Comparison of ENCODE assay signal across 1 cellular context in the genomic region with DNA sequence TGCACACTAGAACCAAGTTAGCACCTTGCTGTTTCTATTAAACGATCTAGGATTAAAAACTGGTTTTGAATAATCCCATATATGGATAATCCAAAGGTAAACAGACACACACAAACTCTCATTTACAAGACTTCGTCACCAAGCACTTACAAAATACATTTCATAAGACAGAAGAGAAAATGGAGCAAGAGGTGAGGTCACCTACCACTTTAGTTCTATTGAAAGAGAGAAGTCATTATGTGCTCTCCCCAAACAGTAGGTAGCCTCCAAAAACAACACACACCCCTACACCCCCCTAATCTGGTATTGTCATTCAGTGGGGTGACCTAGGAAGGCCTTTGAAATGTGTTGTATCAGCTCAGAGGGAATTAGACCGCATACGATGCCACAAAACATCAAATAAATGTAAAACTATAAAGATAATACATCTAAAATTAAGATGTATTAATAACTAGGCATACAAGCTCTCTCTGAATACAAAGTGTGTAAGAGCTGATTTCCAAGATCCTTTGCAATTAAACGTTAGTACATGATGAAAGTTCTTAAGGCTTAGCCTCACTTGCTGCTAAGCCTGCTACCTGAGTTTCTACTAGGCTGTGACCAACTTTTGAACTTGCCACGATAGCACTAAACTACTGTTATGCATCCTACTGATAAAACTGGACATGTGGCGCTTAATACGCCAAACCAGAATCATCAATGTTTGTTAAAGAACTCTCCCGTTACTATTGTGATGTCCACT.
TF ChIP-seq lines count a peak whose summit lies in the region.

No MANE protein-coding gene starts in this region.

TF ChIP-seq in GM12878, 131 proteins besides CTCF, POLR2A, EP300 and RAD21 (continued from another document):
- TF ChIP-seq, protein P1, sequence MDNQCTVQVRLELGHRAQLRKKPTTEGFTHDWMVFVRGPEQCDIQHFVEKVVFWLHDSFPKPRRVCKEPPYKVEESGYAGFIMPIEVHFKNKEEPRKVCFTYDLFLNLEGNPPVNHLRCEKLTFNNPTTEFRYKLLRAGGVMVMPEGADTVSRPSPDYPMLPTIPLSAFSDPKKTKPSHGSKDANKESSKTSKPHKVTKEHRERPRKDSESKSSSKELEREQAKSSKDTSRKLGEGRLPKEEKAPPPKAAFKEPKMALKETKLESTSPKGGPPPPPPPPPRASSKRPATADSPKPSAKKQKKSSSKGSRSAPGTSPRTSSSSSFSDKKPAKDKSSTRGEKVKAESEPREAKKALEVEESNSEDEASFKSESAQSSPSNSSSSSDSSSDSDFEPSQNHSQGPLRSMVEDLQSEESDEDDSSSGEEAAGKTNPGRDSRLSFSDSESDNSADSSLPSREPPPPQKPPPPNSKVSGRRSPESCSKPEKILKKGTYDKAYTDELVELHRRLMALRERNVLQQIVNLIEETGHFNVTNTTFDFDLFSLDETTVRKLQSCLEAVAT (IDR thresholded peaks at IDR 0.05): no peak
- TF ChIP-seq CHD2 (IDR thresholded peaks at IDR 0.05; ENCODE audit: borderline replicate concordance, low read depth, low read length): no peak
- TF ChIP-seq IKZF2 (IDR thresholded peaks at IDR 0.05): no peak
- TF ChIP-seq CREB1 (IDR thresholded peaks at IDR 0.05; ENCODE audit: low read depth): peak; percentile 30; the same call in 1 of the 2 replicates
- TF ChIP-seq MTA3 (IDR thresholded peaks at IDR 0.05; ENCODE audit: borderline replicate concordance, low read length): no peak
- no peak for TF ChIP-seq ZBED1 (IDR thresholded peaks at IDR 0.05; ENCODE audit: borderline replicate concordance)
- TF ChIP-seq, protein P2, sequence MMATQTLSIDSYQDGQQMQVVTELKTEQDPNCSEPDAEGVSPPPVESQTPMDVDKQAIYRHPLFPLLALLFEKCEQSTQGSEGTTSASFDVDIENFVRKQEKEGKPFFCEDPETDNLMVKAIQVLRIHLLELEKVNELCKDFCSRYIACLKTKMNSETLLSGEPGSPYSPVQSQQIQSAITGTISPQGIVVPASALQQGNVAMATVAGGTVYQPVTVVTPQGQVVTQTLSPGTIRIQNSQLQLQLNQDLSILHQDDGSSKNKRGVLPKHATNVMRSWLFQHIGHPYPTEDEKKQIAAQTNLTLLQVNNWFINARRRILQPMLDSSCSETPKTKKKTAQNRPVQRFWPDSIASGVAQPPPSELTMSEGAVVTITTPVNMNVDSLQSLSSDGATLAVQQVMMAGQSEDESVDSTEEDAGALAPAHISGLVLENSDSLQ (IDR thresholded peaks at IDR 0.05): no peak
- no peak for TF ChIP-seq TBL1XR1 (IDR thresholded peaks at IDR 0.05; ENCODE audit: low read depth, low read length)
- no peak for TF ChIP-seq KAT2A (conservative IDR thresholded peaks at IDR 0.05; ENCODE audit: control insufficient read depth, low read depth, low read length)
- no peak for TF ChIP-seq SPI1 (IDR thresholded peaks at IDR 0.05; ENCODE audit: borderline replicate concordance, insufficient read depth, low read depth, low read length)
- TF ChIP-seq IKZF1 (conservative IDR thresholded peaks at IDR 0.05): no peak
- TF ChIP-seq JUNB (IDR thresholded peaks at IDR 0.05): peak; percentile 10; the same call in 1 of the 2 replicates
- peak; percentile 45; the same call in 1 of the 2 replicates for TF ChIP-seq ATF7 (IDR thresholded peaks at IDR 0.05; ENCODE audit: low read depth)
- no peak for TF ChIP-seq LARP7 (IDR thresholded peaks at IDR 0.05)
- TF ChIP-seq BMI1 (IDR thresholded peaks at IDR 0.05; ENCODE audit: borderline replicate concordance): no peak
- TF ChIP-seq, protein P3, sequence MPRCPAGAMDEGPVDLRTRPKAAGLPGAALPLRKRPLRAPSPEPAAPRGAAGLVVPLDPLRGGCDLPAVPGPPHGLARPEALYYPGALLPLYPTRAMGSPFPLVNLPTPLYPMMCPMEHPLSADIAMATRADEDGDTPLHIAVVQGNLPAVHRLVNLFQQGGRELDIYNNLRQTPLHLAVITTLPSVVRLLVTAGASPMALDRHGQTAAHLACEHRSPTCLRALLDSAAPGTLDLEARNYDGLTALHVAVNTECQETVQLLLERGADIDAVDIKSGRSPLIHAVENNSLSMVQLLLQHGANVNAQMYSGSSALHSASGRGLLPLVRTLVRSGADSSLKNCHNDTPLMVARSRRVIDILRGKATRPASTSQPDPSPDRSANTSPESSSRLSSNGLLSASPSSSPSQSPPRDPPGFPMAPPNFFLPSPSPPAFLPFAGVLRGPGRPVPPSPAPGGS (IDR thresholded peaks at IDR 0.05; ENCODE audit: borderline replicate concordance, insufficient read depth, low read depth, low read length, poor library complexity, severe bottlenecking): no peak
- TF ChIP-seq NR2C1 (IDR thresholded peaks at IDR 0.05): no peak
- no peak for TF ChIP-seq KDM1A (IDR thresholded peaks at IDR 0.05; ENCODE audit: borderline replicate concordance)
- TF ChIP-seq, protein P4, sequence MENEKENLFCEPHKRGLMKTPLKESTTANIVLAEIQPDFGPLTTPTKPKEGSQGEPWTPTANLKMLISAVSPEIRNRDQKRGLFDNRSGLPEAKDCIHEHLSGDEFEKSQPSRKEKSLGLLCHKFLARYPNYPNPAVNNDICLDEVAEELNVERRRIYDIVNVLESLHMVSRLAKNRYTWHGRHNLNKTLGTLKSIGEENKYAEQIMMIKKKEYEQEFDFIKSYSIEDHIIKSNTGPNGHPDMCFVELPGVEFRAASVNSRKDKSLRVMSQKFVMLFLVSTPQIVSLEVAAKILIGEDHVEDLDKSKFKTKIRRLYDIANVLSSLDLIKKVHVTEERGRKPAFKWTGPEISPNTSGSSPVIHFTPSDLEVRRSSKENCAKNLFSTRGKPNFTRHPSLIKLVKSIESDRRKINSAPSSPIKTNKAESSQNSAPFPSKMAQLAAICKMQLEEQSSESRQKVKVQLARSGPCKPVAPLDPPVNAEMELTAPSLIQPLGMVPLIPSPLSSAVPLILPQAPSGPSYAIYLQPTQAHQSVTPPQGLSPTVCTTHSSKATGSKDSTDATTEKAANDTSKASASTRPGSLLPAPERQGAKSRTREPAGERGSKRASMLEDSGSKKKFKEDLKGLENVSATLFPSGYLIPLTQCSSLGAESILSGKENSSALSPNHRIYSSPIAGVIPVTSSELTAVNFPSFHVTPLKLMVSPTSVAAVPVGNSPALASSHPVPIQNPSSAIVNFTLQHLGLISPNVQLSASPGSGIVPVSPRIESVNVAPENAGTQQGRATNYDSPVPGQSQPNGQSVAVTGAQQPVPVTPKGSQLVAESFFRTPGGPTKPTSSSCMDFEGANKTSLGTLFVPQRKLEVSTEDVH (IDR thresholded peaks at IDR 0.05; ENCODE audit: low read depth, partially characterized antibody): no peak
- no peak for TF ChIP-seq NR2C2 (IDR thresholded peaks at IDR 0.05; ENCODE audit: borderline replicate concordance, control insufficient read depth, insufficient read length, low read depth)
- TF ChIP-seq RELA (IDR thresholded peaks at IDR 0.05; ENCODE audit: borderline replicate concordance, partially characterized antibody): no peak
